Comparison of ENCODE assay signal across 28 cellular contexts in genomic region chr11:87908086-87908485, GRCh38.
"Had no signal": no experiment of that assay in that cellular context is flagged by ENCODE, and none has a peak within 500 bp of the region (broad histone marks: within the 10 kb centered on the region; RNA-seq: fewer than 3 reads in every experiment).

No MANE protein-coding gene starts in this region.

- DNase-seq: naive thymus-derived CD4-positive, alpha-beta T cell; natural killer cell; occipital lobe; ovary; posterior cingulate gyrus; retina; right cardiac atrium; right lobe of liver; sigmoid colon; small intestine; stimulated activated CD4-positive, alpha-beta T cell treated with anti-CD3 and anti-CD28 coated beads, Interleukin-15, amount 100 ng/mL, for 24 hours; stimulated activated CD4-positive, alpha-beta T cell treated with anti-CD3 and anti-CD28 coated beads, Interleukin-4, amount 100 ng/mL, for 1 hour; stimulated activated CD4-positive, alpha-beta T cell treated with anti-CD3 and anti-CD28 coated beads, Interleukin-4, amount 100 ng/mL, for 4 hours; stimulated activated CD8-positive, alpha-beta memory T cell treated with anti-CD3 and anti-CD28 coated beads, Interleukin-4, amount 100 ng/mL, for 48 hours; stimulated activated naive CD4-positive, alpha-beta T cell treated with Interleukin-2 at 50 U/mL for 16 hours; stomach; thyroid gland; trophoblast cell; upper lobe of left lung had no signal

- H3K9ac ChIP-seq: neural progenitor cell, parathyroid adenoma had no signal

- H3K79me2 ChIP-seq: parathyroid adenoma had no signal

- H3K4me2 ChIP-seq: neural progenitor cell had no signal

- H3K27me3 ChIP-seq: neural progenitor cell, ovary, right lobe of liver, sigmoid colon, stomach, thyroid gland, tibial nerve, upper lobe of left lung, vagina had no signal

- ATAC-seq: naive thymus-derived CD4-positive, alpha-beta T cell; natural killer cell; right cardiac atrium; right lobe of liver; stimulated activated memory B cell treated with anti-CD40 and anti-IgM and Interleukin-4, amounts not matched to agents 10 μg/mL and 1 μg/mL and 100 μg/mL, for 72 hours had no signal

- H3K4me1 Mint-ChIP-seq: naive thymus-derived CD4-positive, alpha-beta T cell; natural killer cell; nephron; stimulated activated memory B cell treated with anti-CD40 and anti-IgM and Interleukin-4, amounts not matched to agents 10 μg/mL and 1 μg/mL and 100 μg/mL, for 72 hours had no signal

- H3K27ac ChIP-seq: neural progenitor cell, ovary, parathyroid adenoma, prostate gland, right lobe of liver, sigmoid colon, stomach, thoracic aorta, thyroid gland, tibial nerve, upper lobe of left lung, vagina had no signal

- H3K9me3 Mint-ChIP-seq: naive thymus-derived CD4-positive, alpha-beta T cell; nephron; neural progenitor cell; stimulated activated memory B cell treated with anti-CD40 and anti-IgM and Interleukin-4, amounts not matched to agents 10 μg/mL and 1 μg/mL and 100 μg/mL, for 72 hours; stimulated activated naive CD8-positive, alpha-beta T cell treated with anti-CD3 and anti-CD28 coated beads, Interleukin-15, Interleukin-2, amounts not matched to agents 100 ng/mL and 50 ng/mL, for 24 hours had no signal

- H3K27ac Mint-ChIP-seq: naive thymus-derived CD4-positive, alpha-beta T cell; natural killer cell; nephron; neural progenitor cell; stimulated activated memory B cell treated with anti-CD40 and anti-IgM and Interleukin-4, amounts not matched to agents 10 μg/mL and 1 μg/mL and 100 μg/mL, for 72 hours; stimulated activated naive CD8-positive, alpha-beta T cell treated with anti-CD3 and anti-CD28 coated beads, Interleukin-15, Interleukin-2, amounts not matched to agents 100 ng/mL and 50 ng/mL, for 24 hours had no signal

- H3K36me3 Mint-ChIP-seq: naive thymus-derived CD4-positive, alpha-beta T cell; natural killer cell; neural progenitor cell; stimulated activated memory B cell treated with anti-CD40 and anti-IgM and Interleukin-4, amounts not matched to agents 10 μg/mL and 1 μg/mL and 100 μg/mL, for 72 hours had no signal

- H3K4me3 ChIP-seq: neural progenitor cell, ovary, prostate gland, right lobe of liver, sigmoid colon, stomach, thoracic aorta, thyroid gland, tibial nerve, upper lobe of left lung, vagina had no signal

- H3K27me3 Mint-ChIP-seq: stimulated activated memory B cell treated with anti-CD40 and anti-IgM and Interleukin-4, amounts not matched to agents 10 μg/mL and 1 μg/mL and 100 μg/mL, for 72 hours; stimulated activated naive CD8-positive, alpha-beta T cell treated with anti-CD3 and anti-CD28 coated beads, Interleukin-15, Interleukin-2, amounts not matched to agents 100 ng/mL and 50 ng/mL, for 24 hours had no signal

- H3K4me3 Mint-ChIP-seq: naive thymus-derived CD4-positive, alpha-beta T cell; natural killer cell; nephron; neural progenitor cell; stimulated activated memory B cell treated with anti-CD40 and anti-IgM and Interleukin-4, amounts not matched to agents 10 μg/mL and 1 μg/mL and 100 μg/mL, for 72 hours; stimulated activated naive CD8-positive, alpha-beta T cell treated with anti-CD3 and anti-CD28 coated beads, Interleukin-15, Interleukin-2, amounts not matched to agents 100 ng/mL and 50 ng/mL, for 24 hours had no signal

- H3K36me3 ChIP-seq: neural progenitor cell, ovary, prostate gland, right lobe of liver, sigmoid colon, stomach, thoracic aorta, thyroid gland, tibial nerve, upper lobe of left lung, vagina had no signal

- H3K4me1 ChIP-seq: neural progenitor cell, parathyroid adenoma, prostate gland, right lobe of liver, sigmoid colon, stomach, thyroid gland, tibial nerve, upper lobe of left lung, vagina had no signal
